Comparison of ENCODE assay signal across 14 cellular contexts in the genomic region with DNA sequence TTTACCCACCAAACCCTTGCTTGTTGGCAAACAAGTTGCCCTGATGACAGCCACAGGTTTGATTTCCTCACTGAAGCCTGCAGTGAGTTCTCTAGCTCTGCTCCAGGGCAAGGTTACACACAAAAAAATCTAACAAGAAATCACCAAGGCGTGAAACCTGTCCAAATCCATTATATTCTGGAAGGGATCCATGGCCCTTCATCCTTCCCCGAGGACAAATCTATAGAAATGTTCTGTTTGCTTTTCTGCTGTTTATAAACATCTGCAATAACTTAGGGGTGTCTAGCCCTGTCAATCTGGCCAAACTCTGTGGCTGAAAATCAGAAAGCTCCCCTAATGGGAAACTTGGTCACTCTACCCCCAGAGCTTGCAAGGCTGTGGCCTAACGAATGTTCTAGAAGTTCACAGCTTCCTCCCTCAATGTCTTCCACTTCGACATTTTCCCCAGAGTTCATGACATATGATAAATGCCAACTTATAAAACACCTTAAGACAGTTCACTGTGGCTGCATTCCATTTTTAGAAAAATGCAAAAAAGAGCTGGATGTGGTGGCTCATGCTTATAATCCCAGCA.
"Had no signal": no experiment of that assay in that cellular context is flagged by ENCODE, and none has a peak within 500 bp of the region (broad histone marks: within the 10 kb centered on the region; RNA-seq: fewer than 3 reads in every experiment).

No MANE protein-coding gene starts in this region.

- ATAC-seq: activated T-cell treated with anti-CD3 and anti-CD28 coated beads, Interleukin-2, amount 50 U/mL, for 72 hours; left colon; lower lobe of right lung; natural killer cell had no signal

- DNase-seq: activated CD4-positive, alpha-beta T cell treated with anti-CD3 and anti-CD28 coated beads for 1 hour; activated effector memory CD4-positive, alpha-beta T cell treated with anti-CD3 and anti-CD28 coated beads, Interleukin-2, amount 50 U/mL, for 16 hours; activated naive CD4-positive, alpha-beta T cell treated with anti-CD3 and anti-CD28 coated beads, Interleukin-2, amount 50 U/mL, for 16 hours; activated T-cell treated with anti-CD3 and anti-CD28 coated beads, Interleukin-2, amount 50 U/mL, for 72 hours; aorta; colonic mucosa; endodermal cell; foreskin fibroblast; left colon; lower lobe of right lung; natural killer cell; posterior cingulate gyrus; stimulated activated naive CD4-positive, alpha-beta T cell; thyroid gland had no signal
